ENCODE assay signal across 28 cellular contexts in genomic region chr2:54660752-54661151, GRCh38.
DNase-seq lines count a peak whose midpoint lies in the region; ATAC-seq and TF ChIP-seq lines count a peak whose summit lies in the region.
"Had no signal": no experiment of that assay in that cellular context is flagged by ENCODE, and none has a peak within 500 bp of the region (broad histone marks: within the 10 kb centered on the region; RNA-seq: fewer than 3 reads in every experiment).

No MANE protein-coding gene starts in this region.

- no peak for DNase-seq in heart right ventricle
- no peak for DNase-seq in right cardiac atrium
- DNase-seq in brain microvascular endothelial cell, result no peak
- DNase-seq in hippocampal formation (lab: John Stamatoyannopoulos, UW), result peak; percentile 17 to 30
- DNase-seq in activated T-cell treated with anti-CD3 and anti-CD28 coated beads, Interleukin-2, amount 50 U/mL, for 4 hours, result no peak
- no peak for DNase-seq in stimulated activated CD8-positive, alpha-beta memory T cell treated with anti-CD3 and anti-CD28 coated beads, Interleukin-4, amount 100 ng/mL, for 48 hours
- DNase-seq in neural progenitor cell (ENCODE audit: low spot score), result no peak
- no peak for DNase-seq in suprapubic skin (ENCODE audit: low spot score in 2 of 2)
- DNase-seq: activated CD4-positive, alpha-beta T cell treated with anti-CD3 and anti-CD28 coated beads, Interleukin-2, amount 10 ng/mL, durations not matched to agents 7 days and 5 days; activated CD8-positive, alpha-beta memory T cell treated with anti-CD3 and anti-CD28 coated beads, Interleukin-2, amount 10 ng/mL, durations not matched to agents 7 days and 5 days; activated naive CD4-positive, alpha-beta T cell; activated T-cell treated with anti-CD3 and anti-CD28 coated beads, Interleukin-2, amount 50 U/mL, for 72 hours; CD8-positive, alpha-beta memory T cell; DMS153; effector memory CD4-positive, alpha-beta T cell; erythroblast; foreskin melanocyte; GOT3; immature natural killer cell; IMR-90; naive B cell; occipital lobe; PC-3; stimulated activated CD4-positive, alpha-beta T cell treated with anti-CD3 and anti-CD28 coated beads, Interleukin-2, amount 100 ng/mL, for 24 hours; T-helper 9 cell had no signal

- H3K4me1 Mint-ChIP-seq in activated T-cell treated with anti-CD3 and anti-CD28 coated beads, Interleukin-2, amount 50 U/mL, for 4 hours (ENCODE audit: low read depth), result peaks cover 5% of the 10 kb centered on the region
- H3K4me1 Mint-ChIP-seq in neural progenitor cell, result peaks cover 5% of the 10 kb centered on the region

- H3K9me3 ChIP-seq in heart right ventricle (no peaks in the 10 kb centered on the region), right cardiac atrium (ENCODE audit: control insufficient read depth, low read length) (no peaks in the 10 kb centered on the region), neural progenitor cell (ENCODE audit: low read depth) (no peaks in the 10 kb centered on the region), suprapubic skin (no peaks in the 10 kb centered on the region)

- H3K9ac ChIP-seq in neural progenitor cell, result no peak overlapping the region

- no peaks in the 10 kb centered on the region for H3K79me2 ChIP-seq in neural progenitor cell (ENCODE audit: low read depth)

- no peak overlapping the region for H3K4me2 ChIP-seq in neural progenitor cell

- H3K4me3 ChIP-seq in heart right ventricle (no peak overlapping the region), right cardiac atrium (ENCODE audit: low read length) (no peak overlapping the region), brain microvascular endothelial cell (ENCODE audit: low read depth, low read length) (no peak overlapping the region), neural progenitor cell (no peak overlapping the region), suprapubic skin (no peak overlapping the region)

- H3K27me3 Mint-ChIP-seq in activated T-cell treated with anti-CD3 and anti-CD28 coated beads, Interleukin-2, amount 50 U/mL, for 4 hours (ENCODE audit: low read depth), result no peaks in the 10 kb centered on the region
- peaks cover 2% of the 10 kb centered on the region for H3K27me3 Mint-ChIP-seq in neural progenitor cell (ENCODE audit: insufficient read depth, low read depth)
- H3K27me3 Mint-ChIP-seq: activated CD4-positive, alpha-beta T cell treated with anti-CD3 and anti-CD28 coated beads, Interleukin-2, amount 10 ng/mL, durations not matched to agents 7 days and 5 days; activated CD8-positive, alpha-beta memory T cell treated with anti-CD3 and anti-CD28 coated beads, Interleukin-2, amount 10 ng/mL, durations not matched to agents 7 days and 5 days; CD8-positive, alpha-beta memory T cell; naive B cell had no signal

- H3K27ac Mint-ChIP-seq in neural progenitor cell, result no peak overlapping the region
- H3K27ac Mint-ChIP-seq: activated CD4-positive, alpha-beta T cell treated with anti-CD3 and anti-CD28 coated beads, Interleukin-2, amount 10 ng/mL, durations not matched to agents 7 days and 5 days; activated CD8-positive, alpha-beta memory T cell treated with anti-CD3 and anti-CD28 coated beads, Interleukin-2, amount 10 ng/mL, durations not matched to agents 7 days and 5 days; activated T-cell treated with anti-CD3 and anti-CD28 coated beads, Interleukin-2, amount 50 U/mL, for 72 hours had no signal

- H3F3A ChIP-seq in neural progenitor cell (ENCODE audit: low read depth), result no peaks in the 10 kb centered on the region

- H4K20me1 ChIP-seq in neural progenitor cell (ENCODE audit: low read depth), result no peaks in the 10 kb centered on the region

- in situ Hi-C loops in brain microvascular endothelial cell (cut with HindIII; ENCODE audit: low pct_ligation_motif_present, low sequenced_read_pairs), result no loop called here

- ATAC-seq in heart right ventricle (no peak), right cardiac atrium (no peak)
- ATAC-seq in activated T-cell treated with anti-CD3 and anti-CD28 coated beads, Interleukin-2, amount 50 U/mL, for 4 hours, result no peak
- ATAC-seq: activated CD8-positive, alpha-beta memory T cell treated with anti-CD3 and anti-CD28 coated beads, Interleukin-2, amount 10 ng/mL, durations not matched to agents 7 days and 5 days; activated T-cell treated with anti-CD3 and anti-CD28 coated beads, Interleukin-2, amount 50 U/mL, for 72 hours; left lobe of liver; PC-3; Right ventricle myocardium inferior had no signal

- no peak for TF ChIP-seq EP300 in suprapubic skin (IDR thresholded peaks at IDR 0.05)

- H3K4me1 ChIP-seq in heart right ventricle, result peaks cover 0 to 66% (median 37%) of the 10 kb centered on the region in 9 donors
- peaks cover 5% of the 10 kb centered on the region for H3K4me1 ChIP-seq in right cardiac atrium (ENCODE audit: control insufficient read depth, insufficient read depth, low read length)
- no peaks in the 10 kb centered on the region for H3K4me1 ChIP-seq in neural progenitor cell
- peaks cover 22% of the 10 kb centered on the region for H3K4me1 ChIP-seq in suprapubic skin

- 68 to 71% methylated on average over 12 of the region's 12 CpGs for WGBS in heart right ventricle, 2 donors
- WGBS in right cardiac atrium, result 67% methylated on average over 12 of the region's 12 CpGs
- 74% methylated on average over 12 of the region's 12 CpGs for WGBS in suprapubic skin

- TF ChIP-seq CTCF in heart right ventricle (IDR thresholded peaks at IDR 0.05), result peak in 6 of 9 donors; percentile 17 to 44 (median 36)
- TF ChIP-seq CTCF in brain microvascular endothelial cell (IDR thresholded peaks at IDR 0.05; ENCODE audit: low read depth, low read length, missing control alignments), result peak; percentile 13
- no peak for TF ChIP-seq CTCF in neural progenitor cell (IDR thresholded peaks at IDR 0.05)
- peak in 1 of 2 donors; percentile 6 for TF ChIP-seq CTCF in suprapubic skin (IDR thresholded peaks at IDR 0.05)

- H3K4me3 Mint-ChIP-seq in activated T-cell treated with anti-CD3 and anti-CD28 coated beads, Interleukin-2, amount 50 U/mL, for 4 hours, result no peak overlapping the region
- H3K4me3 Mint-ChIP-seq in neural progenitor cell, result no peak overlapping the region
- H3K4me3 Mint-ChIP-seq: activated CD4-positive, alpha-beta T cell treated with anti-CD3 and anti-CD28 coated beads, Interleukin-2, amount 10 ng/mL, durations not matched to agents 7 days and 5 days; activated CD8-positive, alpha-beta memory T cell treated with anti-CD3 and anti-CD28 coated beads, Interleukin-2, amount 10 ng/mL, durations not matched to agents 7 days and 5 days; activated T-cell treated with anti-CD3 and anti-CD28 coated beads, Interleukin-2, amount 50 U/mL, for 72 hours; CD8-positive, alpha-beta memory T cell; immature natural killer cell; naive B cell had no signal

- H3K27ac ChIP-seq in heart right ventricle (peak overlapping the region in 5 of 10 donors; percentile 1 to 94 (median 70)), right cardiac atrium (ENCODE audit: low read length) (no peak overlapping the region), brain microvascular endothelial cell (no peak overlapping the region), neural progenitor cell (no peak overlapping the region), suprapubic skin (no peak overlapping the region)
- H3K27ac ChIP-seq: VCaP had no signal

- H3K27me3 ChIP-seq in heart right ventricle (no peaks in the 10 kb centered on the region), right cardiac atrium (ENCODE audit: control insufficient read depth, insufficient read depth) (no peaks in the 10 kb centered on the region), brain microvascular endothelial cell (replicated peaks) (no peaks in the 10 kb centered on the region), neural progenitor cell (no peaks in the 10 kb centered on the region), suprapubic skin (no peaks in the 10 kb centered on the region)

- intact Hi-C loops in heart right ventricle (cut with DNase I) (no loop called here), right cardiac atrium (cut with DNase I) (no loop called here)

- no peak overlapping the region for H2AFZ ChIP-seq in neural progenitor cell (replicated peaks)

- TF ChIP-seq POLR2A in suprapubic skin (IDR thresholded peaks at IDR 0.05), result no peak

- peaks cover 0 to 100% (median 92%) of the 10 kb centered on the region in 9 donors for H3K36me3 ChIP-seq in heart right ventricle
- peaks cover 79% of the 10 kb centered on the region for H3K36me3 ChIP-seq in brain microvascular endothelial cell (replicated peaks)
- peaks cover 14% of the 10 kb centered on the region for H3K36me3 ChIP-seq in neural progenitor cell
- peaks cover 89% of the 10 kb centered on the region for H3K36me3 ChIP-seq in suprapubic skin

- no peaks in the 10 kb centered on the region for H3K9me3 Mint-ChIP-seq in activated T-cell treated with anti-CD3 and anti-CD28 coated beads, Interleukin-2, amount 50 U/mL, for 4 hours
- no peaks in the 10 kb centered on the region for H3K9me3 Mint-ChIP-seq in neural progenitor cell
- H3K9me3 Mint-ChIP-seq: activated CD4-positive, alpha-beta T cell treated with anti-CD3 and anti-CD28 coated beads, Interleukin-2, amount 10 ng/mL, durations not matched to agents 7 days and 5 days; activated T-cell treated with anti-CD3 and anti-CD28 coated beads, Interleukin-2, amount 50 U/mL, for 72 hours; CD8-positive, alpha-beta memory T cell; immature natural killer cell; naive B cell had no signal

- peaks cover 60% of the 10 kb centered on the region for H3K36me3 Mint-ChIP-seq in activated T-cell treated with anti-CD3 and anti-CD28 coated beads, Interleukin-2, amount 50 U/mL, for 4 hours (ENCODE audit: insufficient read depth)
- H3K36me3 Mint-ChIP-seq in neural progenitor cell, result peaks cover 48% of the 10 kb centered on the region

Comparison
In these comparisons a context has a peak if more than half of its experiments do, and no peak if none do; other contexts are left out.
1. DNase-seq: peak in hippocampal formation (2 of 2); none in heart right ventricle (0 of 2), right cardiac atrium (0 of 3), brain microvascular endothelial cell (single experiment), activated T-cell treated with anti-CD3 and anti-CD28 coated beads, Interleukin-2, amount 50 U/mL, for 4 hours (single experiment), stimulated activated CD8-positive, alpha-beta memory T cell treated with anti-CD3 and anti-CD28 coated beads, Interleukin-4, amount 100 ng/mL, for 48 hours (single experiment), neural progenitor cell (single experiment) and suprapubic skin (0 of 2).